ENCODE assay signal across 1 cellular context in genomic region chr3:13528217-13528801, GRCh38.
TF ChIP-seq lines count a peak whose summit lies in the region.

No MANE protein-coding gene starts in this region.

TF ChIP-seq in SK-N-SH, 30 proteins besides CTCF, POLR2A, EP300 and RAD21 (continued from another document):
- TF ChIP-seq MAX (IDR thresholded peaks at IDR 0.05; ENCODE audit: low read depth) (no peak), REST (IDR thresholded peaks at IDR 0.05; ENCODE audit: low read depth, low read length) (no peak), EZH2phosphoT487 (IDR thresholded peaks at IDR 0.05; ENCODE audit: borderline replicate concordance, low read depth) (no peak)
